Comparison of ENCODE assay signal across 7 cellular contexts in the genomic region with DNA sequence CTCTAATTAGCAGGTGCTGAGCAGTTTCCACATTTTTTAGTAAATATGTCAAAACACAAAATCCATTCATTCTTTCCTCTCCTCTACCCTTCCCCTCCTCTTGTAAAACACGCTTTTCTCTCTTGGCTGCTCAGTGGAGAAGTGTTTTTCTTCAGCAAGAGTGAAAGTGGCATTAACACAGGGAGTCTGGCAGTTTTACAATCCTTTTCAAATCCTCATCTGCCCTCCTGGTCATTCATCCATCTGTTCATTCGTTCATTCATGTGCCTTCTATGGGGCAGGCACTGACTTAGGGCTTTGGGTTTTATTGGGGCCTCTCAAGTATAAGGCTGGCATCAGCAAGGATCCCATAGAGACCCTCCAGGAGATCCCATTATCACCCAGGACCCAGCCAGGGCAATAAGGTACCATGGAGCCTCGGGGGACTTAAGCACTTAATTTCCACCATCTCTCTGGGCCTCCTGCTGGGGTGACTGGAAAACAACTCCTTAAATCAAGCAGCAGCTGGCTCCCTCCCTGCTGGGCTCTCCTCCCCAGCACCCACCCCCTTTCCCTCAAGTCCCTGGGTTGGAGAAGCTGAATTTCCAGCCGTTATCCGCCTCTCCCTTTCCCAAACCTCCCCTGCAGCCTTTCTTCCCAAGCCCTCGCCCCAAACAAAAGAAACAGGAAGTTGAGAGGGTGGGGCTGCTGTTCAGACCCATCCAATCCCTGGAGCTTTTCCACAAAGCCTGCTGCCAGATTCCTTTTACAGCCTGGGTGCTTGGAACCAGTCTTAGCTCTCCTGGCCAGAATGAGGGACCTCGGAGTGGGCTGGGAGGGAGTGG. TPM values are rescaled to one million over a fixed set of nuclear protein-coding genes. Genes with fewer than 3 reads are reported as not detected.
DNase-seq lines count a peak whose midpoint lies in the region; ATAC-seq, FAIRE-seq and TF ChIP-seq lines count a peak whose summit lies in the region.

No MANE protein-coding gene starts in this region.

- DNase-seq in M059J (ENCODE audit: low read depth): peak; percentile 66
- peak; percentile 59 for DNase-seq in SK-N-SH
- DNase-seq in right atrium auricular region (ENCODE audit: low spot score): no peak
- DNase-seq in upper lobe of right lung: no peak
- DNase-seq in RCC 7860 (ENCODE audit: low spot score): no peak

- no peaks in the 10 kb centered on the region for H4K20me1 ChIP-seq in SK-N-SH (ENCODE audit: insufficient read depth)

- POLR2A ChIA-PET in SK-N-SH (lab: Yijun Ruan, JAX): no interaction called here

- WGBS in SK-N-SH (ENCODE audit: low lambda C conversion rate): 77% methylated on average over 6 of the region's 7 CpGs

- peaks cover 9% of the 10 kb centered on the region for H3F3A ChIP-seq in SK-N-SH (replicated peaks; ENCODE audit: insufficient read depth)

- H3K27ac ChIP-seq in SK-N-SH (ENCODE audit: low read depth in 2 of 2, low read length in 1 of 2) (peak overlapping the region; percentile 57 to 78), right atrium auricular region (peak overlapping the region; percentile 23 to 28), upper lobe of right lung (no peak overlapping the region)

- H3K4me3 ChIP-seq in SK-N-SH (ENCODE audit: low read depth in 2 of 2, low read length in 1 of 2) (no peak overlapping the region), right atrium auricular region (peak overlapping the region in 1 of 2 donors; percentile 10), upper lobe of right lung (no peak overlapping the region)

- FAIRE-seq in RCC 7860 (lab: Jason Lieb, UNC): no peak

- TF ChIP-seq RAD21 in SK-N-SH (IDR thresholded peaks at IDR 0.05; ENCODE audit: low read length): no peak

- H3K4me2 ChIP-seq in SK-N-SH: peak overlapping the region; percentile 49

- H3K27me3 ChIP-seq in SK-N-SH (ENCODE audit: insufficient read depth) (no peaks in the 10 kb centered on the region), right atrium auricular region (no peaks in the 10 kb centered on the region), upper lobe of right lung (no peaks in the 10 kb centered on the region)

- intact Hi-C loops in upper lobe of right lung (cut with DNase I): no loop called here

- 0 out of 2 replicates have a peak overlapping the region, but pooled peaks have one; percentile 54 for H2AFZ ChIP-seq in SK-N-SH (ENCODE audit: low read depth)

- TF ChIP-seq CTCF in SK-N-SH (IDR thresholded peaks at IDR 0.05) (peak; percentile 32), right atrium auricular region (IDR thresholded peaks at IDR 0.05) (no peak), upper lobe of right lung (IDR thresholded peaks at IDR 0.05) (no peak)

- H3K9me3 ChIP-seq in SK-N-SH (no peaks in the 10 kb centered on the region), right atrium auricular region (no peaks in the 10 kb centered on the region), upper lobe of right lung (no peaks in the 10 kb centered on the region)

- CTCF ChIA-PET in SK-N-SH (lab: Yijun Ruan, JAX): interaction anchor here (1.0 to 1.4 kb wide), 2 partner anchors 12 to 36 kb away, joined by 3 to 4 read pairs; no protein-coding TSS in a partner anchor

- H3K9ac ChIP-seq in SK-N-SH: peak overlapping the region; percentile 40; the same call in 1 of the 2 replicates

- ATAC-seq in upper lobe of right lung (peak; percentile 36), HG03442 (IDR thresholded peaks at IDR 0.05; ENCODE audit: unreplicated experiment) (no peak), GM21526 (IDR thresholded peaks at IDR 0.05; ENCODE audit: low FRiP score, unreplicated experiment) (no peak)

- H3K9me2 ChIP-seq in SK-N-SH: no peaks in the 10 kb centered on the region

- no peaks in the 10 kb centered on the region for H3K36me3 ChIP-seq in SK-N-SH (replicated peaks in 1 of 2; ENCODE audit: control insufficient read depth in 1 of 2, insufficient read depth in 2 of 2, low read length in 1 of 2)
- H3K36me3 ChIP-seq in right atrium auricular region: no peaks in the 10 kb centered on the region
- no peaks in the 10 kb centered on the region for H3K36me3 ChIP-seq in upper lobe of right lung

- peaks cover 68% of the 10 kb centered on the region for H3K79me2 ChIP-seq in SK-N-SH (ENCODE audit: insufficient read depth)

- H3K4me1 ChIP-seq in SK-N-SH (ENCODE audit: control insufficient read depth in 1 of 2, insufficient read depth in 2 of 2, low read depth in 1 of 2, low read length in 1 of 2) (peaks cover 30 to 38% of the 10 kb centered on the region in 2 experiments), right atrium auricular region (peaks cover 0 to 29% of the 10 kb centered on the region in 2 donors), upper lobe of right lung (peaks cover 10% of the 10 kb centered on the region)

- no peak for TF ChIP-seq EP300 in SK-N-SH (IDR thresholded peaks at IDR 0.05; ENCODE audit: borderline replicate concordance in 1 of 2, low read depth in 1 of 2, low read length in 1 of 2)

TF ChIP-seq in SK-N-SH, 30 proteins besides CTCF, POLR2A, EP300 and RAD21:
- TF ChIP-seq ELF1 (IDR thresholded peaks at IDR 0.05) (no peak), CHD2 (IDR thresholded peaks at IDR 0.05; ENCODE audit: low read length, partially characterized antibody) (peak; percentile 12), TCF12 (IDR thresholded peaks at IDR 0.05) (no peak), SIN3A (IDR thresholded peaks at IDR 0.05; ENCODE audit: borderline replicate concordance, low read depth, low read length) (no peak)

RNA-seq across cellular contexts. Expression of a gene that starts 32.6 kb away (rescaled TPM):
- total RNA-seq in M059J (2014; rRNA removed; shearing (Covaris generic)): 5.0 and 6.5 TPM in 2 replicates
- 7.3 and 7.6 TPM in 2 replicates for polyA plus RNA-seq in SK-N-SH (2012; rRNA removed)
- 6.3 and 7.8 TPM in 2 replicates for polyA plus RNA-seq in SK-N-SH (2012; cell fraction: cytosol; rRNA removed)
- 6.8 and 7.7 TPM in 2 replicates for polyA plus RNA-seq in SK-N-SH (2012; cell fraction: nucleus; rRNA removed)
- total RNA-seq in right atrium auricular region (under 1 TPM in 1 of 2 donors, not detected in 1; 0.08 TPM), upper lobe of right lung (0.09 TPM)

Comparison
In these comparisons a context has a peak if more than half of its experiments do, and no peak if none do; other contexts are left out.
1. DNase-seq: peak in M059J (single experiment) and SK-N-SH (single experiment); none in right atrium auricular region (single experiment), upper lobe of right lung (single experiment) and RCC 7860 (single experiment).